8 cellular contexts compared by ENCODE assay signal in the genomic region with DNA sequence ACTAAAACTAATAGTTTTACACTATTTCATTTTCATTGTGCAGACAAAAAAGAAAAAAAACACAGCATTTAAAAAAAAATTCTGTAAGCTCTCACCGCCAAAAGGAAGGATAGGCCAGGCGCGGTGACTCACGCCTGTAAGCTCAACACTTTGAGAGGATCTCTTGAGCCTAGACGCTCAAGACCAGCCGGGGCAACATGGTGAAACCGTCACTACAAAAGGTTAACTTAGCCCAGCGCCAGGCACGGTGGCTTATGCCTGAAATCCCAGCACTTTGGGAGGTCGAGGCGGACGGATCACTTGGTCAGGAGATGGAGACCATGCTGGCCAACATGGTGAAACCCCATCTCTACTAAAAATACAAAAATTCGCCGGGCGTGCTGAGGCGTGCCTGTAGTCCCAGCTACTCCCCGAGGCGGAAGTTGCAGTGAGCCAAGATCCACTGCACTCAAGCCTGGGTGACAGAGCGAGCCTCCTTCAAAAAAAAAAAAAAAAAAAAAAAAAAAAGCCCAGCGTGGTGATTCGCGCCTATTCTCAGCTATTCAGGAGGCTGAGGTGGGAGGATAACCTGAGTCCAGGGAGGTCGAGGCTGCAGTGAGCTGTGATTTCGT. TPM values are rescaled to one million over a fixed set of nuclear protein-coding genes. Genes with fewer than 3 reads are reported as not detected.
DNase-seq lines count a peak whose midpoint lies in the region; ATAC-seq and TF ChIP-seq lines count a peak whose summit lies in the region.

No MANE protein-coding gene starts in this region.

- H2AFZ ChIP-seq in ACC112 (ENCODE audit: low read length, unreplicated experiment): peak overlapping the region; percentile 98

- H3K27me3 Mint-ChIP-seq in immature natural killer cell (ENCODE audit: low read depth in 3 of 3): peaks cover 25 to 43% (median 25%) of the 10 kb centered on the region in 3 donors

- peak overlapping the region; percentile 96 to 99 (median 98) for H3K27ac Mint-ChIP-seq in immature natural killer cell

- CTCF ChIA-PET in HEK293 (lab: Yijun Ruan, JAX): interaction anchor here (0.6 to 1.4 kb wide), 5 partner anchors 18 to 307 kb away, joined by 3 to 8 read pairs (median 3); no protein-coding TSS in a partner anchor

- no peak for TF ChIP-seq CTCF in HEK293 (tag by site-specific recombination; IDR thresholded peaks at IDR 0.05)

- H3K4me3 ChIP-seq in ACC112 (ENCODE audit: low read depth, low read length) (peak overlapping the region; percentile 99), HEK293 (ENCODE audit: low read depth, low read length) (peak overlapping the region; percentile 79), adipocyte (ENCODE audit: low read length) (peak overlapping the region; percentile 92)

- H3K27me3 ChIP-seq in ACC112 (ENCODE audit: insufficient read depth, low read length) (no peaks in the 10 kb centered on the region), adipocyte (replicated peaks; ENCODE audit: control insufficient read depth, insufficient read depth, low read length) (no peaks in the 10 kb centered on the region)

- H3K27ac ChIP-seq in ACC112 (ENCODE audit: low read depth, low read length): peak overlapping the region; percentile 95
- peak overlapping the region; percentile 98 for H3K27ac ChIP-seq in HEK293 (ENCODE audit: extremely low read depth, low read depth, low read length)

- no peaks in the 10 kb centered on the region for H3K36me3 Mint-ChIP-seq in immature natural killer cell

- H3K9ac ChIP-seq in adipocyte (ENCODE audit: low read length): peak overlapping the region; percentile 98

- H3K4me1 ChIP-seq in ACC112 (ENCODE audit: control insufficient read depth, insufficient read depth, low read length, unreplicated experiment): peaks cover 11% of the 10 kb centered on the region
- peaks cover 11% of the 10 kb centered on the region for H3K4me1 ChIP-seq in HEK293 (ENCODE audit: control insufficient read depth, insufficient read depth, low read length)
- H3K4me1 ChIP-seq in adipocyte (ENCODE audit: control insufficient read depth, insufficient read depth, low read length): peaks cover 20% of the 10 kb centered on the region

- no peaks in the 10 kb centered on the region for H3K9me3 Mint-ChIP-seq in immature natural killer cell

- DNase-seq in SK-MEL-5 (ENCODE audit: low read depth, low spot score): peak; percentile 70
- no peak for DNase-seq in adipocyte (ENCODE audit: low read depth)
- peak in 1 of 3 donors; percentile 14 for DNase-seq in immature natural killer cell
- peak; percentile 3 to 22 for DNase-seq in stimulated activated CD4-positive, alpha-beta T cell treated with anti-CD3 and anti-CD28 coated beads, Interleukin-15, amount 100 ng/mL, for 1 hour (ENCODE audit: low read depth in 1 of 2, low spot score in 1 of 2)

- ATAC-seq in GM21825 (IDR thresholded peaks at IDR 0.05; ENCODE audit: unreplicated experiment) (no peak), GM18520 (IDR thresholded peaks at IDR 0.05; ENCODE audit: unreplicated experiment) (no peak)

- H3K9me3 ChIP-seq in HEK293 (ENCODE audit: control insufficient read depth, insufficient read depth, low read depth, low read length): no peaks in the 10 kb centered on the region
- no peaks in the 10 kb centered on the region for H3K9me3 ChIP-seq in adipocyte (ENCODE audit: control insufficient read depth, low read length)

- H3K4me1 Mint-ChIP-seq in immature natural killer cell: peaks cover 40 to 63% of the 10 kb centered on the region in 2 donors

- in situ Hi-C loops in SK-MEL-5 (cut with HindIII; ENCODE audit: low pct_unique_long_range_greater_than_20kb, low sequenced_read_pairs): no loop called here

- peak overlapping the region; percentile 94 to 97 (median 95) for H3K4me3 Mint-ChIP-seq in immature natural killer cell

- H3K36me3 ChIP-seq in ACC112 (ENCODE audit: insufficient read depth, low read length): no peaks in the 10 kb centered on the region
- no peaks in the 10 kb centered on the region for H3K36me3 ChIP-seq in HEK293 (ENCODE audit: control insufficient read depth in 2 of 2, insufficient read depth in 1 of 2, low read length in 2 of 2)
- H3K36me3 ChIP-seq in adipocyte (ENCODE audit: control insufficient read depth, insufficient read depth, low read length, severe bottlenecking): no peaks in the 10 kb centered on the region

- peaks cover 10% of the 10 kb centered on the region for H3K79me2 ChIP-seq in ACC112 (ENCODE audit: control insufficient read depth, insufficient read depth, low read length, unreplicated experiment)

- POLR2A ChIA-PET in HEK293 (lab: Yijun Ruan, JAX): interaction anchor here (0.6 to 4.4 kb wide), 18 partner anchors 9 to 171 kb away, joined by 3 to 106 read pairs (median 6); a partner anchor contains a TSS

TF ChIP-seq in HEK293, 187 proteins besides CTCF, POLR2A, EP300 and RAD21 (continues in another document):
- TF ChIP-seq, protein P1, sequence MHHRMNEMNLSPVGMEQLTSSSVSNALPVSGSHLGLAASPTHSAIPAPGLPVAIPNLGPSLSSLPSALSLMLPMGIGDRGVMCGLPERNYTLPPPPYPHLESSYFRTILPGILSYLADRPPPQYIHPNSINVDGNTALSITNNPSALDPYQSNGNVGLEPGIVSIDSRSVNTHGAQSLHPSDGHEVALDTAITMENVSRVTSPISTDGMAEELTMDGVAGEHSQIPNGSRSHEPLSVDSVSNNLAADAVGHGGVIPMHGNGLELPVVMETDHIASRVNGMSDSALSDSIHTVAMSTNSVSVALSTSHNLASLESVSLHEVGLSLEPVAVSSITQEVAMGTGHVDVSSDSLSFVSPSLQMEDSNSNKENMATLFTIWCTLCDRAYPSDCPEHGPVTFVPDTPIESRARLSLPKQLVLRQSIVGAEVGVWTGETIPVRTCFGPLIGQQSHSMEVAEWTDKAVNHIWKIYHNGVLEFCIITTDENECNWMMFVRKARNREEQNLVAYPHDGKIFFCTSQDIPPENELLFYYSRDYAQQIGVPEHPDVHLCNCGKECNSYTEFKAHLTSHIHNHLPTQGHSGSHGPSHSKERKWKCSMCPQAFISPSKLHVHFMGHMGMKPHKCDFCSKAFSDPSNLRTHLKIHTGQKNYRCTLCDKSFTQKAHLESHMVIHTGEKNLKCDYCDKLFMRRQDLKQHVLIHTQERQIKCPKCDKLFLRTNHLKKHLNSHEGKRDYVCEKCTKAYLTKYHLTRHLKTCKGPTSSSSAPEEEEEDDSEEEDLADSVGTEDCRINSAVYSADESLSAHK (tag by site-specific recombination; IDR thresholded peaks at IDR 0.05): peak; percentile 61
- 0 out of 2 replicates have a peak, but pooled peaks have one; percentile 13 for TF ChIP-seq EGR2 (tag by site-specific recombination; IDR thresholded peaks at IDR 0.05; ENCODE audit: low read depth)
- TF ChIP-seq, protein P2, sequence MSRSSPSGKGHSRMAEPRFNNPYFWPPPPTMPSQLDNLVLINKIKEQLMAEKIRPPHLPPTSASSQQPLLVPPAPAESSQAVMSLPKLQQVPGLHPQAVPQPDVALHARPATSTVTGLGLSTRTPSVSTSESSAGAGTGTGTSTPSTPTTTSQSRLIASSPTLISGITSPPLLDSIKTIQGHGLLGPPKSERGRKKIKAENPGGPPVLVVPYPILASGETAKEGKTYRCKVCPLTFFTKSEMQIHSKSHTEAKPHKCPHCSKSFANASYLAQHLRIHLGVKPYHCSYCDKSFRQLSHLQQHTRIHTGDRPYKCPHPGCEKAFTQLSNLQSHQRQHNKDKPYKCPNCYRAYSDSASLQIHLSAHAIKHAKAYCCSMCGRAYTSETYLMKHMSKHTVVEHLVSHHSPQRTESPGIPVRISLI (tag by site-specific recombination; IDR thresholded peaks at IDR 0.05): peak; percentile 94
- TF ChIP-seq ZNF394 (tag by site-specific recombination; IDR thresholded peaks at IDR 0.05; ENCODE audit: borderline replicate concordance): peak; percentile 94
- peak; percentile 63; the same call in 1 of the 2 replicates for TF ChIP-seq ZEB2 (tag by site-specific recombination; IDR thresholded peaks at IDR 0.05)
- no peak for TF ChIP-seq ZNF2 (tag by site-specific recombination; IDR thresholded peaks at IDR 0.05)
- TF ChIP-seq TRIM28 (IDR thresholded peaks at IDR 0.05; ENCODE audit: borderline replicate concordance, low read length): peak; percentile 62; the same call in 1 of the 2 replicates
- TF ChIP-seq ZNF121 (tag by site-specific recombination; IDR thresholded peaks at IDR 0.05): no peak
- peak; percentile 62 for TF ChIP-seq ZNF600 (tag by site-specific recombination; IDR thresholded peaks at IDR 0.05)
- TF ChIP-seq, protein P3, sequence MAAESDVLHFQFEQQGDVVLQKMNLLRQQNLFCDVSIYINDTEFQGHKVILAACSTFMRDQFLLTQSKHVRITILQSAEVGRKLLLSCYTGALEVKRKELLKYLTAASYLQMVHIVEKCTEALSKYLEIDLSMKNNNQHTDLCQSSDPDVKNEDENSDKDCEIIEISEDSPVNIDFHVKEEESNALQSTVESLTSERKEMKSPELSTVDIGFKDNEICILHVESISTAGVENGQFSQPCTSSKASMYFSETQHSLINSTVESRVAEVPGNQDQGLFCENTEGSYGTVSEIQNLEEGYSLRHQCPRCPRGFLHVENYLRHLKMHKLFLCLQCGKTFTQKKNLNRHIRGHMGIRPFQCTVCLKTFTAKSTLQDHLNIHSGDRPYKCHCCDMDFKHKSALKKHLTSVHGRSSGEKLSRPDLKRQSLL (tag by site-specific recombination; IDR thresholded peaks at IDR 0.05): peak; percentile 77; the same call in 1 of the 2 replicates
- TF ChIP-seq ZNF629 (tag by site-specific recombination; IDR thresholded peaks at IDR 0.05): 0 out of 2 replicates have a peak, but pooled peaks have one; percentile 11
- TF ChIP-seq ZNF175 (tag by site-specific recombination; IDR thresholded peaks at IDR 0.05): no peak
- peak; percentile 11; the same call in 1 of the 2 replicates for TF ChIP-seq WT1 (tag by site-specific recombination; IDR thresholded peaks at IDR 0.05)
- TF ChIP-seq ZNF501 (tag by site-specific recombination; IDR thresholded peaks at IDR 0.05): no peak

RNA-seq across cellular contexts. Expression of a gene that starts 14.3 kb away (rescaled TPM):
- 10.1 and 11.5 TPM in 2 replicates for total RNA-seq in SK-MEL-5 (2014; rRNA removed; shearing (Covaris generic))
- polyA plus RNA-seq in SK-MEL-5 (2015; cell fraction: cytosol; rRNA removed): 11.1 and 18.1 TPM in 2 replicates
- 21.4 and 31.5 TPM in 2 replicates for polyA plus RNA-seq in SK-MEL-5 (2015; cell fraction: nucleus; rRNA removed)
- polyA plus RNA-seq in immature natural killer cell: 10 to 100 TPM in 1 of 3 donors, 1 to 10 TPM in 2; 1.2 to 46.0 (median 6.0) TPM

RNA-seq across cellular contexts. Expression of a gene that starts 25.7 kb away (rescaled TPM):
- 8.3 and 9.2 TPM in 2 replicates for total RNA-seq in SK-MEL-5 (2014; rRNA removed; shearing (Covaris generic))
- polyA plus RNA-seq in SK-MEL-5 (2015; cell fraction: cytosol; rRNA removed): 1.1 and 1.6 TPM in 2 replicates
- polyA plus RNA-seq in SK-MEL-5 (2015; cell fraction: nucleus; rRNA removed): 0.12 TPM in 1 of 2 replicates, not detected in the other
- 1 to 10 TPM in 1 of 3 donors, under 1 TPM in 1, not detected in 1; 0.90 to 1.3 TPM for polyA plus RNA-seq in immature natural killer cell
